In genomic region chr11:65779669-65779918, GRCh38 we compare ENCODE assay signal across 9 cellular contexts. TPM values are rescaled to one million over a fixed set of nuclear protein-coding genes. Genes with fewer than 3 reads are reported as not detected.
A peak's percentile ranks its signal among the peaks of the same experiment; 100 is the strongest.
DNase-seq lines count a peak whose midpoint lies in the region; ATAC-seq and TF ChIP-seq lines count a peak whose summit lies in the region.
"Had no signal": no experiment of that assay in that cellular context is flagged by ENCODE, and none has a peak within 500 bp of the region (broad histone marks: within the 10 kb centered on the region; RNA-seq: fewer than 3 reads in every experiment).

No MANE protein-coding gene starts in this region.

- intact Hi-C loops in Right ventricle myocardium superior (cut with DNase I), result no loop called here
- intact Hi-C loops in uterus (cut with DNase I; ENCODE audit: low total_unique reads), result no loop called here

- TF ChIP-seq CTCF in cardiac muscle cell (IDR thresholded peaks at IDR 0.05; ENCODE audit: low read depth, low read length), result no peak
- no peak for TF ChIP-seq CTCF in brain microvascular endothelial cell (IDR thresholded peaks at IDR 0.05; ENCODE audit: low read depth, low read length, missing control alignments)
- no peak for TF ChIP-seq CTCF in uterus (IDR thresholded peaks at IDR 0.05)

- H3K79me1 ChIP-seq in mesendoderm (ENCODE audit: low read length), result no peaks in the 10 kb centered on the region

- H2BK15ac ChIP-seq in mesendoderm (replicated peaks; ENCODE audit: low read depth), result no peak overlapping the region

- no peaks in the 10 kb centered on the region for H3K79me2 ChIP-seq in mesendoderm (ENCODE audit: control insufficient read depth, insufficient read depth, low read length)

- no peak for ATAC-seq in Right ventricle myocardium superior (ENCODE audit: poor library complexity)
- no peak for ATAC-seq in HG02642 (IDR thresholded peaks at IDR 0.05; ENCODE audit: poor library complexity, unreplicated experiment)
- ATAC-seq in GM19452 (IDR thresholded peaks at IDR 0.05; ENCODE audit: unreplicated experiment), result no peak

- no peak overlapping the region for H4K5ac ChIP-seq in mesendoderm (ENCODE audit: low read length)

- H2BK5ac ChIP-seq in mesendoderm (ENCODE audit: low read length), result no peak overlapping the region

- H3K9ac ChIP-seq in mesendoderm (ENCODE audit: low read length), result peak overlapping the region; percentile 72

- H2BK120ac ChIP-seq in mesendoderm (ENCODE audit: low read depth, low read length), result no peak overlapping the region

- H3K27ac ChIP-seq in cardiac muscle cell (no peak overlapping the region), brain microvascular endothelial cell (no peak overlapping the region), mesendoderm (ENCODE audit: low read depth, low read length) (no peak overlapping the region), uterus (peak overlapping the region in 1 of 2 donors; percentile 70)

- H3K4ac ChIP-seq in mesendoderm (ENCODE audit: low read depth, low read length), result no peak overlapping the region

- H3K27me3 ChIP-seq in cardiac muscle cell, result peaks cover 9% of the 10 kb centered on the region
- H3K27me3 ChIP-seq in brain microvascular endothelial cell (replicated peaks), result no peaks in the 10 kb centered on the region
- no peaks in the 10 kb centered on the region for H3K27me3 ChIP-seq in mesendoderm (ENCODE audit: insufficient read depth, low read length, poor library complexity)
- no peaks in the 10 kb centered on the region for H3K27me3 ChIP-seq in uterus

- H3K36me3 ChIP-seq in cardiac muscle cell (no peaks in the 10 kb centered on the region), brain microvascular endothelial cell (replicated peaks) (peaks cover 10% of the 10 kb centered on the region), mesendoderm (ENCODE audit: control insufficient read depth, insufficient read depth, low read length) (no peaks in the 10 kb centered on the region), uterus (no peaks in the 10 kb centered on the region)

- H3K18ac ChIP-seq in mesendoderm (ENCODE audit: low read length), result no peak overlapping the region

- H3K4me1 ChIP-seq in cardiac muscle cell (ENCODE audit: low read depth) (no peaks in the 10 kb centered on the region), mesendoderm (ENCODE audit: control insufficient read depth, low read depth, low read length) (no peaks in the 10 kb centered on the region), uterus (no peaks in the 10 kb centered on the region)

- H2AK5ac ChIP-seq in mesendoderm (ENCODE audit: low read length), result no peak overlapping the region

- H3K9me3 ChIP-seq in cardiac muscle cell (ENCODE audit: low read depth) (no peaks in the 10 kb centered on the region), uterus (no peaks in the 10 kb centered on the region)

- peak overlapping the region; percentile 78 for H3K56ac ChIP-seq in mesendoderm (ENCODE audit: low read length)

- DNase-seq in cardiac muscle cell (ENCODE audit: low read depth in 1 of 2, low spot score in 1 of 2) (no peak), Right ventricle myocardium superior (no peak), brain microvascular endothelial cell (no peak), mesendoderm (no peak), uterus (no peak), NCI-H345 treated with DMSO at 0.1 percent for 48 hours (lab: John Stamatoyannopoulos, UW; ENCODE audit: unreplicated experiment) (no peak)

- no peak for TF ChIP-seq POLR2A in uterus (IDR thresholded peaks at IDR 0.05)

- no CpG with 5 or more reads among the region's 12 CpGs for WGBS in mesendoderm (ENCODE audit: extremely low coverage, insufficient coverage, low lambda C conversion rate)

- peak overlapping the region; percentile 50 for H3K4me2 ChIP-seq in mesendoderm (ENCODE audit: low read length)

- H3K4me3 ChIP-seq in cardiac muscle cell (peak overlapping the region; percentile 60), brain microvascular endothelial cell (ENCODE audit: low read depth, low read length) (peak overlapping the region; percentile 79), mesendoderm (ENCODE audit: low read length) (peak overlapping the region; percentile 11), uterus (peak overlapping the region; percentile 59 to 92)

- no peak overlapping the region for H4K8ac ChIP-seq in mesendoderm (ENCODE audit: low read depth, low read length)

- no peak overlapping the region for H3K23ac ChIP-seq in mesendoderm (ENCODE audit: low read length)

- in situ Hi-C loops in brain microvascular endothelial cell (cut with HindIII; ENCODE audit: low pct_ligation_motif_present, low sequenced_read_pairs), result no loop called here

RNA-seq across cellular contexts. Expression of gene AP5B1, which starts 1.2 kb away (rescaled TPM):
- 18.1 and 24.3 TPM in 2 replicates for total RNA-seq in cardiac muscle cell
- polyA plus RNA-seq in cardiac muscle cell, result 13.6 and 18.0 TPM in 2 replicates
- 6.5 TPM for total RNA-seq in Right ventricle myocardium superior
- polyA plus RNA-seq in mesendoderm (2013, experiment 1 of 2), result 1.4 TPM
- polyA plus RNA-seq in mesendoderm (2013, experiment 2 of 2), result 1.5 TPM
- 10 to 100 TPM in 1 of 4 donors, 1 to 10 TPM in 3; 2.4 to 17.1 (median 5.7) TPM for total RNA-seq in uterus

RNA-seq across cellular contexts. Expression of gene OVOL1, which starts 7.3 kb away (rescaled TPM):
- total RNA-seq in cardiac muscle cell, result 0.15 and 0.60 TPM in 2 replicates
- 0.35 TPM in 1 of 2 replicates, not detected in the other for polyA plus RNA-seq in cardiac muscle cell
- total RNA-seq in Right ventricle myocardium superior, result not detected
- 1.7 TPM for polyA plus RNA-seq in mesendoderm (2013, experiment 1 of 2)
- 2.0 TPM for polyA plus RNA-seq in mesendoderm (2013, experiment 2 of 2)
- 1 to 10 TPM in 1 of 4 donors, not detected in 3; 1.0 TPM for total RNA-seq in uterus
- total RNA-seq: Daoy had no signal

RNA-seq across cellular contexts. Expression of gene SNX32, which starts 54.2 kb away (rescaled TPM):
- total RNA-seq in cardiac muscle cell (5.9 and 6.0 TPM in 2 replicates), Right ventricle myocardium superior (not detected), uterus (1 to 10 TPM in 1 of 4 donors, under 1 TPM in 1, not detected in 2; 0.58 to 2.6 TPM)
- polyA plus RNA-seq in cardiac muscle cell, result 13.2 and 21.4 TPM in 2 replicates
- 0.10 TPM for polyA plus RNA-seq in mesendoderm (2013, experiment 1 of 2)
- 0.08 TPM for polyA plus RNA-seq in mesendoderm (2013, experiment 2 of 2)
- total RNA-seq: Daoy had no signal

RNA-seq across cellular contexts. Expression of gene RNASEH2C, which starts 59.0 kb away (rescaled TPM):
- total RNA-seq in cardiac muscle cell, result 83.7 and 108 TPM in 2 replicates
- polyA plus RNA-seq in cardiac muscle cell, result 71.5 and 84.4 TPM in 2 replicates
- 49.5 TPM for total RNA-seq in Right ventricle myocardium superior
- 38.3 TPM for polyA plus RNA-seq in mesendoderm (2013, experiment 1 of 2)
- 40.3 TPM for polyA plus RNA-seq in mesendoderm (2013, experiment 2 of 2)
- total RNA-seq in uterus, result 100 to 1,000 TPM in 1 of 4 donors, 10 to 100 TPM in 3; 35.2 to 107 (median 65.4) TPM

Comparison
In these comparisons a context has a peak if more than half of its experiments do, and no peak if none do; other contexts are left out.
1. H3K4me3 ChIP-seq: peak in every context shown above with its lines; median percentile 79 in brain microvascular endothelial cell; 76 in uterus; 60 in cardiac muscle cell; 11 in mesendoderm.